Comparison of ENCODE assay signal across 28 cellular contexts in the genomic region with DNA sequence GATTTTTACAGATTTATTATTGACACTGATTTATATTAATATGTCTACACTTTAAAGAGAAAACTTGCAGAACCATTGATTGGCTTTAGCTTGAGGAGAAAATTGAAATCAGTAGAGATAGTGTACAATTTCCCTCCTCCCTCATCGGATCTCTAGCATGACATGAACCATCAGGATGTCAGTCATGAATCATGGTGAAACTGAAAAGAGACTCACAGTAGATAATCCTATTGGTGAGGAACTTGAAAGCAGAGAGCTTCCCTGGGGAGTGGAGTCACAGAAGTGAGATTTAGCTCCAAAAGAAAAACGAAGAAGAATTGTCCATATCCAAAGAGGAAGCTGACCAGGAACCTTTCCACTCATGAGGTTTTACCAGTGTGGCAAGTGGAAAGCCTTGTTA.
A peak's percentile ranks its signal among the peaks of the same experiment; 100 is the strongest.
DNase-seq lines count a peak whose midpoint lies in the region; ATAC-seq and TF ChIP-seq lines count a peak whose summit lies in the region.
"Had no signal": no experiment of that assay in that cellular context is flagged by ENCODE, and none has a peak within 500 bp of the region (broad histone marks: within the 10 kb centered on the region; RNA-seq: fewer than 3 reads in every experiment).

No MANE protein-coding gene starts in this region.

- H4K20me1 ChIP-seq in neural cell (ENCODE audit: insufficient read depth) = no peaks in the 10 kb centered on the region

- H2AFZ ChIP-seq in neural cell (ENCODE audit: low read depth, low read length) = no peak overlapping the region

- H3F3A ChIP-seq in neural cell (ENCODE audit: insufficient read depth, low read length, poor library complexity, severe bottlenecking) = no peaks in the 10 kb centered on the region

- no peak overlapping the region for H3K9ac ChIP-seq in neural cell (ENCODE audit: low read length)

- TF ChIP-seq CTCF in VCaP (conservative IDR thresholded peaks at IDR 0.05) (no peak), neural cell (IDR thresholded peaks at IDR 0.05; ENCODE audit: poor library complexity, severe bottlenecking) (no peak)

- no peaks in the 10 kb centered on the region for H3K27me3 ChIP-seq in neural cell (ENCODE audit: insufficient read depth, low read depth, low read length)
- H3K27me3 ChIP-seq: MG63 had no signal

- H3K4me3 ChIP-seq in neural cell (ENCODE audit: low read length) = peak overlapping the region; percentile 8
- H3K4me3 ChIP-seq: K562, MG63 had no signal

- H3K9me3 ChIP-seq in neural cell (ENCODE audit: low read length) = no peaks in the 10 kb centered on the region
- H3K9me3 ChIP-seq: Caco-2, MG63 had no signal

- DNase-seq in NCI-H82 (lab: John Stamatoyannopoulos, UW) (peak; percentile 66), CD1c-positive myeloid dendritic cell (ENCODE audit: extremely low spot score) (no peak), Ammon's horn (ENCODE audit: low spot score) (no peak)
- DNase-seq: AML-193; C1 segment of cervical spinal cord; Caco-2; CD8-positive, alpha-beta T cell; DMS79; EL; GF-D8; Kasumi-1; MG63; NCI-H1048; NCI-H1417 treated with DMSO at 0.1 percent for 48 hours; NCI-H187; NCI-H2081 treated with DMSO at 0.1 percent for 48 hours; NCI-H2171; NCI-H345; NCI-H510A treated with DMSO at 0.1 percent for 48 hours; SHP77; T-helper 1 cell had no signal

- TF ChIP-seq RAD21 in neural cell (conservative IDR thresholded peaks at IDR 0.05) = no peak

- H3K9me2 ChIP-seq in neural cell (ENCODE audit: insufficient read depth, low read length) = no peaks in the 10 kb centered on the region

- ATAC-seq in HG03342 (IDR thresholded peaks at IDR 0.05; ENCODE audit: unreplicated experiment) (peak; percentile 64), GM19035 (IDR thresholded peaks at IDR 0.05; ENCODE audit: unreplicated experiment) (no peak)
- ATAC-seq: CD8-positive, alpha-beta T cell; K562; Panc1 had no signal

- H3K79me2 ChIP-seq in neural cell (replicated peaks; ENCODE audit: insufficient read depth, low read length) = no peaks in the 10 kb centered on the region

- no peak overlapping the region for H3K4me2 ChIP-seq in neural cell (ENCODE audit: low read length)

- H3K36me3 ChIP-seq in neural cell (ENCODE audit: insufficient read depth, low read length) = no peaks in the 10 kb centered on the region
- H3K36me3 ChIP-seq: MG63 had no signal

- TF ChIP-seq EP300 in neural cell (conservative IDR thresholded peaks at IDR 0.05; ENCODE audit: poor library complexity, severe bottlenecking) = peak; percentile 64

- H3K27ac ChIP-seq in VCaP (peak overlapping the region; percentile 26; the same call in 1 of the 2 replicates), neural cell (ENCODE audit: low read length) (no peak overlapping the region)
- H3K27ac ChIP-seq: RWPE1 had no signal

TF ChIP-seq in neural cell, 6 proteins besides CTCF, POLR2A, EP300 and RAD21:
- TF ChIP-seq TAF1 (IDR thresholded peaks at IDR 0.05; ENCODE audit: low read depth) = no peak
- TF ChIP-seq EZH2 (IDR thresholded peaks at IDR 0.05; ENCODE audit: borderline replicate concordance, insufficient read depth, low read length, poor library complexity, severe bottlenecking) = no peak
- no peak for TF ChIP-seq SMC3 (conservative IDR thresholded peaks at IDR 0.05; ENCODE audit: poor library complexity)
- TF ChIP-seq MXI1 (conservative IDR thresholded peaks at IDR 0.05; ENCODE audit: poor library complexity, severe bottlenecking) = no peak
- TF ChIP-seq, protein P1, sequence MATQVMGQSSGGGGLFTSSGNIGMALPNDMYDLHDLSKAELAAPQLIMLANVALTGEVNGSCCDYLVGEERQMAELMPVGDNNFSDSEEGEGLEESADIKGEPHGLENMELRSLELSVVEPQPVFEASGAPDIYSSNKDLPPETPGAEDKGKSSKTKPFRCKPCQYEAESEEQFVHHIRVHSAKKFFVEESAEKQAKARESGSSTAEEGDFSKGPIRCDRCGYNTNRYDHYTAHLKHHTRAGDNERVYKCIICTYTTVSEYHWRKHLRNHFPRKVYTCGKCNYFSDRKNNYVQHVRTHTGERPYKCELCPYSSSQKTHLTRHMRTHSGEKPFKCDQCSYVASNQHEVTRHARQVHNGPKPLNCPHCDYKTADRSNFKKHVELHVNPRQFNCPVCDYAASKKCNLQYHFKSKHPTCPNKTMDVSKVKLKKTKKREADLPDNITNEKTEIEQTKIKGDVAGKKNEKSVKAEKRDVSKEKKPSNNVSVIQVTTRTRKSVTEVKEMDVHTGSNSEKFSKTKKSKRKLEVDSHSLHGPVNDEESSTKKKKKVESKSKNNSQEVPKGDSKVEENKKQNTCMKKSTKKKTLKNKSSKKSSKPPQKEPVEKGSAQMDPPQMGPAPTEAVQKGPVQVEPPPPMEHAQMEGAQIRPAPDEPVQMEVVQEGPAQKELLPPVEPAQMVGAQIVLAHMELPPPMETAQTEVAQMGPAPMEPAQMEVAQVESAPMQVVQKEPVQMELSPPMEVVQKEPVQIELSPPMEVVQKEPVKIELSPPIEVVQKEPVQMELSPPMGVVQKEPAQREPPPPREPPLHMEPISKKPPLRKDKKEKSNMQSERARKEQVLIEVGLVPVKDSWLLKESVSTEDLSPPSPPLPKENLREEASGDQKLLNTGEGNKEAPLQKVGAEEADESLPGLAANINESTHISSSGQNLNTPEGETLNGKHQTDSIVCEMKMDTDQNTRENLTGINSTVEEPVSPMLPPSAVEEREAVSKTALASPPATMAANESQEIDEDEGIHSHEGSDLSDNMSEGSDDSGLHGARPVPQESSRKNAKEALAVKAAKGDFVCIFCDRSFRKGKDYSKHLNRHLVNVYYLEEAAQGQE (IDR thresholded peaks at IDR 0.05; ENCODE audit: borderline replicate concordance) = no peak
- TF ChIP-seq POLR2AphosphoS5 (IDR thresholded peaks at IDR 0.05) = no peak
TF ChIP-seq in neural cell: peak in this region for 0.
